Comparison of ENCODE assay signal across 8 cellular contexts in the genomic region with DNA sequence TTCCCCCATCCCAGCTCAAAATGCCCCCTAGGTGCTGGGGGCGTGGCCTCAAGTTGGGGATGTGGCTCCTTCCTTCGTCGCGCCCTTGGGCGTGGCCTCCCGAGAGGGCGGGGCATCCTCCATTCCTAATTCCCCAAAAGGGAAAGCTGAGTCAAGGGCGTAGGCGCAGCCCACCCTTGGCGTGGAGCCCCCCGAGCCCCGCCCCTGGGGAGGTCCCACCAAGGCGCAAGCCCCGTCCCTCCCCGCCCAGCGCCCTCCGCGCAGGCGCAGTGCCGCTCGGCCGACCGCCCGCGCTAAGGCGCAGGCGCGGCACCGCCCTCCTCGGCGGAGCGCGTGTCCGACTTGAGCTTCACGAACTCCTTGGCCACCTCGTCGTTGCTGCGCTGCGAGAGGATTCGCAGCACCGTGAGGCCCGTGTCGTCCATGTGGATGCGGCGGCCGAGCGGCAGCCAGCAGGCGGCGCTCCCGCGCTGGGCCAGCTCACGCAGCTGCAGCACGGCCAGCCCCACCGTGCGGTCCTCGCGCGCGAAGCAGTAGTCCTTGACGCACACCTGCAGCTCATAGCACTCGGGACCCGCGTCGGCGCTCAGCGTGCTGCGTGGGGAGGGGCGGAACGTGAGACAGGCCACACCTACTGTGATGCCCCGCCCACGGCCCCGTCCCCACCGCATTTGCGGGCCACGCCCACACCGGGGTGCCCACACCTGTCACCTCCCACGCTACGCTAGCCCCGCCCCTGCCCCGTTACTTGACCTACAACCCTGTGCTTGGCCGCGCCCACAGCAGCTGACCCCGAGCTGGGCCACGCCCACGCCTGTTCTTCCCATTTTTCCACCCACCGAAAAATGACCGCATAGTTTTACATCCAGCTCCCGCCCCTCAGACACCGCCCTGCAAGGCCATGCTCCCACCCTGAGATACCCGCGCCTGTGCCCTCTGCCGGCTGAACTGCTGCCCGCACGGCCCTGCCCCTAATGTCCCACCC. TPM values are rescaled to one million over a fixed set of nuclear protein-coding genes. Genes with fewer than 3 reads are reported as not detected.
A peak's percentile ranks its signal among the peaks of the same experiment; 100 is the strongest.
DNase-seq lines count a peak whose midpoint lies in the region; ATAC-seq and TF ChIP-seq lines count a peak whose summit lies in the region.

No MANE protein-coding gene starts in this region.

- CTCF ChIA-PET in AG04450 (lab: Charles Lee), result interaction anchor here (1.0 to 2.0 kb wide), 2 partner anchors 26 to 161 kb away, joined by 3 to 10 read pairs; no protein-coding TSS in a partner anchor

- H3K27ac ChIP-seq in AG04450 (ENCODE audit: low read depth, low read length) (no peak overlapping the region), OCI-LY1 (ENCODE audit: low read depth, low read length, poor library complexity, severe bottlenecking) (peak overlapping the region; percentile 68)

- H3K27me3 Mint-ChIP-seq in activated T-cell treated with anti-CD3 and anti-CD28 coated beads, Interleukin-2, amount 50 U/mL, for 24 hours, result peaks cover 35% of the 10 kb centered on the region
- H3K27me3 Mint-ChIP-seq in natural killer cell treated with Interleukin-12 subunit alpha and Interleukin-12 subunit beta and Interleukin-15 and Interleukin-18, amount 100 ng/mL, for 72 hours, result peaks cover 27 to 34% of the 10 kb centered on the region in 2 donors

- H3K27ac Mint-ChIP-seq in activated T-cell treated with anti-CD3 and anti-CD28 coated beads, Interleukin-2, amount 50 U/mL, for 24 hours, result peak overlapping the region; percentile 72
- peak overlapping the region; percentile 54 to 63 for H3K27ac Mint-ChIP-seq in natural killer cell treated with Interleukin-12 subunit alpha and Interleukin-12 subunit beta and Interleukin-15 and Interleukin-18, amount 100 ng/mL, for 72 hours

- H3K9me3 ChIP-seq in AG04450 (ENCODE audit: control insufficient read depth, insufficient read depth, low read length), result peaks cover 11% of the 10 kb centered on the region
- H3K9me3 ChIP-seq in OCI-LY1 (ENCODE audit: low read length), result no peaks in the 10 kb centered on the region

- no peaks in the 10 kb centered on the region for H3K9me2 ChIP-seq in OCI-LY1 (ENCODE audit: low read depth, low read length)

- H3K36me3 ChIP-seq in OCI-LY1 (ENCODE audit: insufficient read depth, low read length), result no peaks in the 10 kb centered on the region

- H3K36me3 Mint-ChIP-seq in activated T-cell treated with anti-CD3 and anti-CD28 coated beads, Interleukin-2, amount 50 U/mL, for 24 hours (ENCODE audit: low read depth), result no peaks in the 10 kb centered on the region
- no peaks in the 10 kb centered on the region for H3K36me3 Mint-ChIP-seq in natural killer cell treated with Interleukin-12 subunit alpha and Interleukin-12 subunit beta and Interleukin-15 and Interleukin-18, amount 100 ng/mL, for 72 hours

- ATAC-seq in GM18907 (IDR thresholded peaks at IDR 0.05; ENCODE audit: unreplicated experiment) (peak; percentile 67), HG03378 (IDR thresholded peaks at IDR 0.05; ENCODE audit: unreplicated experiment) (peak; percentile 45)
- peak; percentile 85 to 87 for ATAC-seq in natural killer cell treated with Interleukin-12 subunit alpha and Interleukin-12 subunit beta and Interleukin-15 and Interleukin-18, amount 100 ng/mL, for 72 hours

- H3K27me3 ChIP-seq in AG04450 (ENCODE audit: control insufficient read depth, insufficient read depth, low read length) (peaks cover 20% of the 10 kb centered on the region), OCI-LY1 (ENCODE audit: insufficient read depth, low read length) (no peaks in the 10 kb centered on the region; the same call in 1 of the 2 replicates)

- peak overlapping the region; percentile 73 for H3K4me3 Mint-ChIP-seq in activated T-cell treated with anti-CD3 and anti-CD28 coated beads, Interleukin-2, amount 50 U/mL, for 24 hours
- H3K4me3 Mint-ChIP-seq in natural killer cell treated with Interleukin-12 subunit alpha and Interleukin-12 subunit beta and Interleukin-15 and Interleukin-18, amount 100 ng/mL, for 72 hours, result peak overlapping the region; percentile 88

- TF ChIP-seq CTCF in AG04450 (IDR thresholded peaks at IDR 0.05; ENCODE audit: low read depth, low read length), result peak; percentile 37
- TF ChIP-seq CTCF in OCI-LY1 (IDR thresholded peaks at IDR 0.05; ENCODE audit: low read length), result peak; percentile 60
- TF ChIP-seq CTCF in fibroblast of mammary gland (conservative IDR thresholded peaks at IDR 0.05; ENCODE audit: control insufficient read depth, insufficient read depth, low read depth, low read length), result peak; percentile 21

- no peak for DNase-seq in AG04450 (ENCODE audit: low read depth, low spot score)
- DNase-seq in activated T-cell treated with anti-CD3 and anti-CD28 coated beads, Interleukin-2, amount 50 U/mL, for 24 hours, result peak; percentile 88
- DNase-seq in fibroblast of mammary gland (ENCODE audit: low read depth), result peak; percentile 65
- peak; percentile 79 for DNase-seq in natural killer cell treated with Interleukin-12 subunit alpha and Interleukin-12 subunit beta and Interleukin-15 and Interleukin-18, amount 100 ng/mL, for 72 hours (ENCODE audit: low spot score)
- peak; percentile 65 for DNase-seq in stimulated activated naive CD4-positive, alpha-beta T cell treated with Interleukin-2 at 50 U/mL for 16 hours (lab: John Stamatoyannopoulos, UW)

- peak overlapping the region; percentile 62 for H3K9ac ChIP-seq in OCI-LY1 (ENCODE audit: low read length)

- no peaks in the 10 kb centered on the region for H3K79me2 ChIP-seq in OCI-LY1 (ENCODE audit: insufficient read depth, low read length)

- no peaks in the 10 kb centered on the region for H3F3A ChIP-seq in OCI-LY1 (ENCODE audit: insufficient read depth, low read length)

- H3K4me3 ChIP-seq in AG04450 (ENCODE audit: low read depth, low read length) (peak overlapping the region; percentile 43; the same call in 1 of the 2 replicates), OCI-LY1 (ENCODE audit: low read depth, low read length, poor library complexity, severe bottlenecking) (peak overlapping the region; percentile 60), fibroblast of mammary gland (ENCODE audit: control insufficient read depth, low read depth, low read length) (no peak overlapping the region)

- no peaks in the 10 kb centered on the region for H3K9me3 Mint-ChIP-seq in activated T-cell treated with anti-CD3 and anti-CD28 coated beads, Interleukin-2, amount 50 U/mL, for 24 hours
- no peaks in the 10 kb centered on the region for H3K9me3 Mint-ChIP-seq in natural killer cell treated with Interleukin-12 subunit alpha and Interleukin-12 subunit beta and Interleukin-15 and Interleukin-18, amount 100 ng/mL, for 72 hours

- H2AFZ ChIP-seq in OCI-LY1 (ENCODE audit: low read length), result no peak overlapping the region

- POLR2A ChIA-PET in AG04450 (lab: Yijun Ruan, JAX), result no interaction called here

- H3K4me2 ChIP-seq in OCI-LY1 (ENCODE audit: low read length), result peak overlapping the region; percentile 73

- no peaks in the 10 kb centered on the region for H4K20me1 ChIP-seq in OCI-LY1 (ENCODE audit: insufficient read depth, low read length)

- H3K4me1 Mint-ChIP-seq in activated T-cell treated with anti-CD3 and anti-CD28 coated beads, Interleukin-2, amount 50 U/mL, for 24 hours (ENCODE audit: low read depth), result peaks cover 8% of the 10 kb centered on the region
- H3K4me1 Mint-ChIP-seq in natural killer cell treated with Interleukin-12 subunit alpha and Interleukin-12 subunit beta and Interleukin-15 and Interleukin-18, amount 100 ng/mL, for 72 hours (ENCODE audit: low read depth in 2 of 2), result peaks cover 10 to 14% of the 10 kb centered on the region in 2 donors

- H3K4me1 ChIP-seq in OCI-LY1 (ENCODE audit: insufficient read depth, low read length, severe bottlenecking), result peaks cover 14% of the 10 kb centered on the region

RNA-seq across cellular contexts. Expression of gene COLGALT1, which starts 50.6 kb away (rescaled TPM):
- polyA plus RNA-seq in AG04450 (2011; rRNA removed), result 89.0 and 102 TPM in 2 replicates
- polyA minus RNA-seq in AG04450 (2011; rRNA and poly(A)+ RNA removed), result 191 and 228 TPM in 2 replicates
- total RNA-seq in natural killer cell treated with Interleukin-12 subunit alpha and Interleukin-12 subunit beta and Interleukin-15 and Interleukin-18, amount 100 ng/mL, for 72 hours, result 100 to 1,000 TPM in 1 of 2 donors, 10 to 100 TPM in 1; 53.9 to 122 TPM
